Comparison of ENCODE assay signal across 26 cellular contexts in genomic region chr18:63962137-63962536, GRCh38. TPM values are rescaled to one million over a fixed set of nuclear protein-coding genes. Genes with fewer than 3 reads are reported as not detected.
DNase-seq lines count a peak whose midpoint lies in the region; ATAC-seq lines count a peak whose summit lies in the region.
"Had no signal": no experiment of that assay in that cellular context is flagged by ENCODE, and none has a peak within 500 bp of the region (broad histone marks: within the 10 kb centered on the region; RNA-seq: fewer than 3 reads in every experiment).

No MANE protein-coding gene starts in this region.

- H3K36me3 Mint-ChIP-seq in activated T-cell treated with anti-CD3 and anti-CD28 coated beads, Interleukin-2, amount 50 U/mL, for 72 hours (ENCODE audit: insufficient read depth in 2 of 2) = peaks cover 4% of the 10 kb centered on the region in 2 donors
- H3K36me3 Mint-ChIP-seq in stimulated activated effector memory CD8-positive, alpha-beta T cell treated with anti-CD3 and anti-CD28 coated beads, Interleukin-12 subunit alpha, Interleukin-12 subunit beta, amount 100 ng/mL, for 72 hours = no peaks in the 10 kb centered on the region
- H3K36me3 Mint-ChIP-seq: immature natural killer cell had no signal

- H3K4me1 Mint-ChIP-seq in activated T-cell treated with anti-CD3 and anti-CD28 coated beads, Interleukin-2, amount 50 U/mL, for 72 hours (ENCODE audit: low read depth) = no peaks in the 10 kb centered on the region
- no peaks in the 10 kb centered on the region for H3K4me1 Mint-ChIP-seq in stimulated activated effector memory CD8-positive, alpha-beta T cell treated with anti-CD3 and anti-CD28 coated beads, Interleukin-12 subunit alpha, Interleukin-12 subunit beta, amount 100 ng/mL, for 72 hours
- H3K4me1 Mint-ChIP-seq: immature natural killer cell had no signal

- peaks cover 14% of the 10 kb centered on the region for H3K27me3 Mint-ChIP-seq in activated T-cell treated with anti-CD3 and anti-CD28 coated beads, Interleukin-2, amount 50 U/mL, for 72 hours (ENCODE audit: low read depth)

- DNase-seq in activated T-cell treated with anti-CD3 and anti-CD28 coated beads, Interleukin-2, amount 50 U/mL, for 72 hours = no peak
- DNase-seq in activated T-cell treated with anti-CD3 and anti-CD28 coated beads for 4 hours (no peak), MV-4-11 (lab: John Stamatoyannopoulos, UW) (peak; percentile 35), dermis blood vessel endothelial cell (peak; percentile 15)
- DNase-seq in stimulated activated effector memory CD8-positive, alpha-beta T cell treated with anti-CD3 and anti-CD28 coated beads, Interleukin-12 subunit alpha, Interleukin-12 subunit beta, amount 100 ng/mL, for 72 hours (ENCODE audit: low spot score in 2 of 2) = no peak
- no peak for DNase-seq in stimulated activated CD8-positive, alpha-beta memory T cell treated with anti-CD3 and anti-CD28 coated beads, Interleukin-4, amount 100 ng/mL, for 48 hours
- DNase-seq: activated CD4-positive, alpha-beta T cell treated with anti-CD3 and anti-CD28 coated beads for 4 hours; activated naive CD4-positive, alpha-beta T cell treated with Interleukin-2 at 50 U/mL for 16 hours; activated T-cell treated with anti-CD3 and anti-CD28 coated beads, Interleukin-2, amount 50 U/mL, for 4 hours; amniotic stem cell; brain microvascular endothelial cell; CD4-positive, alpha-beta T cell; DND-41; immature natural killer cell; mesendoderm; NCI-H1417 treated with DMSO at 0.1 percent for 48 hours; NCI-H2029 treated with DMSO at 0.1 percent for 48 hours; NCI-H345; ovary; Right ventricle myocardium superior; uterus had no signal

- no peak overlapping the region for H3K27ac Mint-ChIP-seq in activated T-cell treated with anti-CD3 and anti-CD28 coated beads, Interleukin-2, amount 50 U/mL, for 72 hours
- H3K27ac Mint-ChIP-seq in stimulated activated effector memory CD8-positive, alpha-beta T cell treated with anti-CD3 and anti-CD28 coated beads, Interleukin-12 subunit alpha, Interleukin-12 subunit beta, amount 100 ng/mL, for 72 hours = no peak overlapping the region
- H3K27ac Mint-ChIP-seq: CD4-positive, alpha-beta T cell; immature natural killer cell; stimulated activated naive CD8-positive, alpha-beta T cell treated with anti-CD3 and anti-CD28 coated beads, Interleukin-15, Interleukin-2, amounts not matched to agents 100 ng/mL and 50 ng/mL, for 24 hours had no signal

- no peaks in the 10 kb centered on the region for H3K9me3 Mint-ChIP-seq in activated T-cell treated with anti-CD3 and anti-CD28 coated beads, Interleukin-2, amount 50 U/mL, for 72 hours
- no peaks in the 10 kb centered on the region for H3K9me3 Mint-ChIP-seq in stimulated activated effector memory CD8-positive, alpha-beta T cell treated with anti-CD3 and anti-CD28 coated beads, Interleukin-12 subunit alpha, Interleukin-12 subunit beta, amount 100 ng/mL, for 72 hours
- H3K9me3 Mint-ChIP-seq: activated T-cell treated with anti-CD3 and anti-CD28 coated beads, Interleukin-2, amount 50 U/mL, for 4 hours; CD4-positive, alpha-beta T cell; immature natural killer cell; stimulated activated naive CD8-positive, alpha-beta T cell treated with anti-CD3 and anti-CD28 coated beads, Interleukin-15, Interleukin-2, amounts not matched to agents 100 ng/mL and 50 ng/mL, for 24 hours had no signal

- peak; percentile 59 to 65 for ATAC-seq in activated T-cell treated with anti-CD3 and anti-CD28 coated beads, Interleukin-2, amount 50 U/mL, for 72 hours (replicated peaks in 1 of 2)
- peak; percentile 46 for ATAC-seq in stimulated activated effector memory CD8-positive, alpha-beta T cell treated with anti-CD3 and anti-CD28 coated beads, Interleukin-12 subunit alpha, Interleukin-12 subunit beta, amount 100 ng/mL, for 72 hours
- ATAC-seq in HG02623 (IDR thresholded peaks at IDR 0.05; ENCODE audit: unreplicated experiment) (no peak), HG02642 (IDR thresholded peaks at IDR 0.05; ENCODE audit: poor library complexity, unreplicated experiment) (no peak)
- ATAC-seq: A549 had no signal

- no peak overlapping the region for H3K4me3 Mint-ChIP-seq in activated T-cell treated with anti-CD3 and anti-CD28 coated beads, Interleukin-2, amount 50 U/mL, for 72 hours
- H3K4me3 Mint-ChIP-seq in stimulated activated effector memory CD8-positive, alpha-beta T cell treated with anti-CD3 and anti-CD28 coated beads, Interleukin-12 subunit alpha, Interleukin-12 subunit beta, amount 100 ng/mL, for 72 hours = no peak overlapping the region
- H3K4me3 Mint-ChIP-seq: activated T-cell treated with anti-CD3 and anti-CD28 coated beads, Interleukin-2, amount 50 U/mL, for 4 hours; CD4-positive, alpha-beta T cell; immature natural killer cell; stimulated activated naive CD8-positive, alpha-beta T cell treated with anti-CD3 and anti-CD28 coated beads, Interleukin-15, Interleukin-2, amounts not matched to agents 100 ng/mL and 50 ng/mL, for 24 hours had no signal

RNA-seq across cellular contexts. Expression of gene SERPINB8, which starts 7.7 kb away (rescaled TPM):
- 10 to 100 TPM; 18.6 to 28.8 TPM for total RNA-seq in activated T-cell treated with anti-CD3 and anti-CD28 coated beads, Interleukin-2, amount 50 U/mL, for 72 hours
- total RNA-seq in dermis blood vessel endothelial cell = 7.1 and 11.7 TPM in 2 replicates

RNA-seq across cellular contexts. Expression of gene HMSD, which starts 13.0 kb away (rescaled TPM):
- 10 to 100 TPM; 65.8 to 68.8 TPM for total RNA-seq in activated T-cell treated with anti-CD3 and anti-CD28 coated beads, Interleukin-2, amount 50 U/mL, for 72 hours
- total RNA-seq in dermis blood vessel endothelial cell = not detected in 2 replicates
- total RNA-seq: CD4-positive, alpha-beta T cell; thoracic aorta had no signal

RNA-seq across cellular contexts. Expression of gene SERPINB10, which starts 54.4 kb away (rescaled TPM):
- total RNA-seq in activated T-cell treated with anti-CD3 and anti-CD28 coated beads, Interleukin-2, amount 50 U/mL, for 72 hours = 1 to 10 TPM; 1.5 to 2.8 TPM
- total RNA-seq in dermis blood vessel endothelial cell = not detected in 2 replicates
- total RNA-seq: CD4-positive, alpha-beta T cell; Right ventricle myocardium superior; thoracic aorta; uterus had no signal

Comparison
In these comparisons a context has a peak if more than half of its experiments do, and no peak if none do; other contexts are left out.
1. ATAC-seq: peak in activated T-cell treated with anti-CD3 and anti-CD28 coated beads, Interleukin-2, amount 50 U/mL, for 72 hours (2 of 2) and stimulated activated effector memory CD8-positive, alpha-beta T cell treated with anti-CD3 and anti-CD28 coated beads, Interleukin-12 subunit alpha, Interleukin-12 subunit beta, amount 100 ng/mL, for 72 hours (single experiment); none in HG02623 (single experiment) and HG02642 (single experiment).
2. DNase-seq: peak in MV-4-11 (single experiment) and dermis blood vessel endothelial cell (single experiment); none in activated T-cell treated with anti-CD3 and anti-CD28 coated beads, Interleukin-2, amount 50 U/mL, for 72 hours (0 of 2), activated T-cell treated with anti-CD3 and anti-CD28 coated beads for 4 hours (single experiment), stimulated activated effector memory CD8-positive, alpha-beta T cell treated with anti-CD3 and anti-CD28 coated beads, Interleukin-12 subunit alpha, Interleukin-12 subunit beta, amount 100 ng/mL, for 72 hours (0 of 2) and stimulated activated CD8-positive, alpha-beta memory T cell treated with anti-CD3 and anti-CD28 coated beads, Interleukin-4, amount 100 ng/mL, for 48 hours (single experiment).
3. RNA of gene HMSD, which starts 13.0 kb away (total RNA-seq): 65.8 to 68.8 TPM in activated T-cell treated with anti-CD3 and anti-CD28 coated beads, Interleukin-2, amount 50 U/mL, for 72 hours; not detected in dermis blood vessel endothelial cell; every median in the first group is over 10 times any median in the second.